ENCODE assay signal across 30 cellular contexts in genomic region chr3:158226429-158226828, GRCh38.
"Had no signal": no experiment of that assay in that cellular context is flagged by ENCODE, and none has a peak within 500 bp of the region (broad histone marks: within the 10 kb centered on the region; RNA-seq: fewer than 3 reads in every experiment).

No MANE protein-coding gene starts in this region.

- H3K9me3 ChIP-seq: ascending aorta, breast epithelium, colonic mucosa, esophagus squamous epithelium, gastroesophageal sphincter, heart right ventricle had no signal

- FAIRE-seq: endometrium, endothelial cell of umbilical vein had no signal

- H3K27ac ChIP-seq: ascending aorta, breast epithelium, cardiac muscle cell, colonic mucosa, epithelial cell of prostate, esophagus squamous epithelium, gastroesophageal sphincter, heart right ventricle, WERI-Rb-1 had no signal

- H3K4me3 ChIP-seq: ascending aorta, breast epithelium, cardiac muscle cell, colonic mucosa, esophagus squamous epithelium, gastroesophageal sphincter, heart right ventricle had no signal

- DNase-seq: activated B cell treated with CpG ODN at 0.5 μM for 24 hours; activated CD4-positive, alpha-beta memory T cell treated with anti-CD3 and anti-CD28 coated beads for 36 hours; activated CD4-positive, alpha-beta T cell treated with anti-CD3 and anti-CD28 coated beads for 48 hours; activated CD8-positive, alpha-beta memory T cell treated with anti-CD3 and anti-CD28 coated beads, Interleukin-2, amount 10 ng/mL, durations not matched to agents 7 days and 5 days; activated CD8-positive, alpha-beta memory T cell treated with anti-CD3 and anti-CD28 coated beads, Interleukin-2, amount 50 U/mL, for 4 hours; activated CD8-positive, alpha-beta T cell treated with anti-CD3 and anti-CD28 coated beads, Interleukin-2, amount 10 ng/mL, durations not matched to agents 7 days and 5 days; activated gamma-delta T cell; activated naive CD4-positive, alpha-beta T cell; activated naive CD4-positive, alpha-beta T cell treated with anti-CD3 and anti-CD28 coated beads, Interleukin-2, amount 10 ng/mL, durations not matched to agents 7 days and 5 days; activated naive CD8-positive, alpha-beta T cell treated with anti-CD3 and anti-CD28 coated beads, Interleukin-2, amount 10 ng/mL, durations not matched to agents 7 days and 5 days; activated T-cell treated with anti-CD3 and anti-CD28 coated beads, Interleukin-2, amount 50 U/mL, for 24 hours; activated T-cell treated with anti-CD3 and anti-CD28 coated beads, Interleukin-2, amount 50 U/mL, for 72 hours; central memory CD4-positive, alpha-beta T cell; cerebellar nuclear complex; colonic mucosa; effector CD8-positive, alpha-beta T cell; esophagus squamous epithelium; foreskin melanocyte; heart right ventricle; T-helper 2 cell; WERI-Rb-1 had no signal

- ATAC-seq: activated CD4-positive, CD25-positive, alpha-beta regulatory T cell treated with anti-CD3 and anti-CD28 coated beads, Interleukin-2, amount 50 U/mL, for 24 hours; activated CD8-positive, alpha-beta memory T cell treated with anti-CD3 and anti-CD28 coated beads, Interleukin-2, amount 10 ng/mL, durations not matched to agents 7 days and 5 days; activated CD8-positive, alpha-beta T cell treated with anti-CD3 and anti-CD28 coated beads, Interleukin-2, amount 10 ng/mL, durations not matched to agents 7 days and 5 days; activated naive CD4-positive, alpha-beta T cell treated with anti-CD3 and anti-CD28 coated beads, Interleukin-2, amount 50 U/mL, for 72 hours; activated T-cell treated with anti-CD3 and anti-CD28 coated beads, Interleukin-2, amount 50 U/mL, for 72 hours; gastroesophageal sphincter; heart right ventricle had no signal

- H3K4me1 ChIP-seq: ascending aorta, breast epithelium, colonic mucosa, esophagus squamous epithelium, gastroesophageal sphincter, heart right ventricle had no signal

- H3K27me3 ChIP-seq: ascending aorta, breast epithelium, cardiac muscle cell, colonic mucosa, esophagus squamous epithelium, gastroesophageal sphincter, heart right ventricle had no signal

- H3K36me3 ChIP-seq: ascending aorta, breast epithelium, cardiac muscle cell, colonic mucosa, gastroesophageal sphincter, heart right ventricle, WERI-Rb-1 had no signal
